1 cellular context compared by ENCODE assay signal in genomic region chr17:45147581-45148182, GRCh38.
TF ChIP-seq lines count a peak whose summit lies in the region.

No MANE protein-coding gene starts in this region.

TF ChIP-seq in K562, 482 proteins besides CTCF, POLR2A, EP300 and RAD21 (continued from another document and continues in another):
- TF ChIP-seq, protein P1, sequence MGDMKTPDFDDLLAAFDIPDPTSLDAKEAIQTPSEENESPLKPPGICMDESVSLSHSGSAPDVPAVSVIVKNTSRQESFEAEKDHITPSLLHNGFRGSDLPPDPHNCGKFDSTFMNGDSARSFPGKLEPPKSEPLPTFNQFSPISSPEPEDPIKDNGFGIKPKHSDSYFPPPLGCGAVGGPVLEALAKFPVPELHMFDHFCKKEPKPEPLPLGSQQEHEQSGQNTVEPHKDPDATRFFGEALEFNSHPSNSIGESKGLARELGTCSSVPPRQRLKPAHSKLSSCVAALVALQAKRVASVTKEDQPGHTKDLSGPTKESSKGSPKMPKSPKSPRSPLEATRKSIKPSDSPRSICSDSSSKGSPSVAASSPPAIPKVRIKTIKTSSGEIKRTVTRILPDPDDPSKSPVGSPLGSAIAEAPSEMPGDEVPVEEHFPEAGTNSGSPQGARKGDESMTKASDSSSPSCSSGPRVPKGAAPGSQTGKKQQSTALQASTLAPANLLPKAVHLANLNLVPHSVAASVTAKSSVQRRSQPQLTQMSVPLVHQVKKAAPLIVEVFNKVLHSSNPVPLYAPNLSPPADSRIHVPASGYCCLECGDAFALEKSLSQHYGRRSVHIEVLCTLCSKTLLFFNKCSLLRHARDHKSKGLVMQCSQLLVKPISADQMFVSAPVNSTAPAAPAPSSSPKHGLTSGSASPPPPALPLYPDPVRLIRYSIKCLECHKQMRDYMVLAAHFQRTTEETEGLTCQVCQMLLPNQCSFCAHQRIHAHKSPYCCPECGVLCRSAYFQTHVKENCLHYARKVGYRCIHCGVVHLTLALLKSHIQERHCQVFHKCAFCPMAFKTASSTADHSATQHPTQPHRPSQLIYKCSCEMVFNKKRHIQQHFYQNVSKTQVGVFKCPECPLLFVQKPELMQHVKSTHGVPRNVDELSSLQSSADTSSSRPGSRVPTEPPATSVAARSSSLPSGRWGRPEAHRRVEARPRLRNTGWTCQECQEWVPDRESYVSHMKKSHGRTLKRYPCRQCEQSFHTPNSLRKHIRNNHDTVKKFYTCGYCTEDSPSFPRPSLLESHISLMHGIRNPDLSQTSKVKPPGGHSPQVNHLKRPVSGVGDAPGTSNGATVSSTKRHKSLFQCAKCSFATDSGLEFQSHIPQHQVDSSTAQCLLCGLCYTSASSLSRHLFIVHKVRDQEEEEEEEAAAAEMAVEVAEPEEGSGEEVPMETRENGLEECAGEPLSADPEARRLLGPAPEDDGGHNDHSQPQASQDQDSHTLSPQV (IDR thresholded peaks at IDR 0.05) = no peak
- TF ChIP-seq HDAC6 (IDR thresholded peaks at IDR 0.05; ENCODE audit: low read depth, low read length) (no peak), PHTF2 (CRISPR knock-in tag; IDR thresholded peaks at IDR 0.05) (no peak), ZNF740 (CRISPR knock-in tag; IDR thresholded peaks at IDR 0.05) (0 out of 2 replicates have a peak, but pooled peaks have one; percentile 29), ZNF740 (tag; IDR thresholded peaks at IDR 0.05) (no peak), NR2C2 (CRISPR knock-in tag; IDR thresholded peaks at IDR 0.05) (no peak), NR2C2 (tag; IDR thresholded peaks at IDR 0.05) (peak; percentile 68; the same call in 1 of the 2 replicates), ELK1 (CRISPR knock-in tag; IDR thresholded peaks at IDR 0.05) (no peak), E2F3 (CRISPR knock-in tag; IDR thresholded peaks at IDR 0.05) (no peak), ZBTB43 (CRISPR knock-in tag; IDR thresholded peaks at IDR 0.05) (no peak), HEY1 (CRISPR knock-in tag; IDR thresholded peaks at IDR 0.05; ENCODE audit: borderline replicate concordance) (no peak), RAD51 (IDR thresholded peaks at IDR 0.05; ENCODE audit: borderline replicate concordance, low read depth) (peak; percentile 52; the same call in 1 of the 2 replicates), OTX1 (CRISPR knock-in tag; IDR thresholded peaks at IDR 0.05) (peak; percentile 72), GTF2F1 (IDR thresholded peaks at IDR 0.05; ENCODE audit: low read depth, low read length) (peak; percentile 52; the same call in 1 of the 2 replicates), ZNF408 (CRISPR knock-in tag; IDR thresholded peaks at IDR 0.05; ENCODE audit: low read depth) (no peak), RHOXF2B (CRISPR knock-in tag; conservative IDR thresholded peaks at IDR 0.05) (peak; percentile 66; the same call in 1 of the 2 replicates), TRIM25 (IDR thresholded peaks at IDR 0.05; ENCODE audit: borderline replicate concordance) (no peak), RNF2 (IDR thresholded peaks at IDR 0.05) (peak; percentile 69), RNF219 (CRISPR knock-in tag; IDR thresholded peaks at IDR 0.05) (no peak), TEAD2 (tag; IDR thresholded peaks at IDR 0.05) (no peak), ZNF445 (CRISPR knock-in tag; IDR thresholded peaks at IDR 0.05; ENCODE audit: low read depth) (no peak; the same call in 1 of the 2 replicates), CBX5 (IDR thresholded peaks at IDR 0.05; ENCODE audit: borderline replicate concordance, low read depth) (0 out of 2 replicates have a peak, but pooled peaks have one; percentile 10), ZNF347 (CRISPR knock-in tag; IDR thresholded peaks at IDR 0.05; ENCODE audit: low read depth) (0 out of 2 replicates have a peak, but pooled peaks have one; percentile 27), ATF1 (CRISPR knock-in tag; IDR thresholded peaks at IDR 0.05) (no peak), ATF1 (tag; IDR thresholded peaks at IDR 0.05) (no peak; the same call in 1 of the 2 replicates), ZNF609 (CRISPR knock-in tag; IDR thresholded peaks at IDR 0.05; ENCODE audit: borderline replicate concordance) (no peak), NONO (IDR thresholded peaks at IDR 0.05; ENCODE audit: low read depth in 2 of 2, low read length in 1 of 2) (peak in 1 of 2 experiments; percentile 98; a peak in 2 of 4 replicates), FOXK1 (CRISPR knock-in tag; IDR thresholded peaks at IDR 0.05; ENCODE audit: borderline replicate concordance) (no peak), SRSF7 (optimal IDR thresholded peaks at IDR 0.05; ENCODE audit: low read depth, low read length) (no peak), MEF2A (IDR thresholded peaks at IDR 0.05; ENCODE audit: control insufficient read depth, low read depth, low read length) (0 out of 2 replicates have a peak, but pooled peaks have one; percentile 30)
- TF ChIP-seq, protein P2, sequence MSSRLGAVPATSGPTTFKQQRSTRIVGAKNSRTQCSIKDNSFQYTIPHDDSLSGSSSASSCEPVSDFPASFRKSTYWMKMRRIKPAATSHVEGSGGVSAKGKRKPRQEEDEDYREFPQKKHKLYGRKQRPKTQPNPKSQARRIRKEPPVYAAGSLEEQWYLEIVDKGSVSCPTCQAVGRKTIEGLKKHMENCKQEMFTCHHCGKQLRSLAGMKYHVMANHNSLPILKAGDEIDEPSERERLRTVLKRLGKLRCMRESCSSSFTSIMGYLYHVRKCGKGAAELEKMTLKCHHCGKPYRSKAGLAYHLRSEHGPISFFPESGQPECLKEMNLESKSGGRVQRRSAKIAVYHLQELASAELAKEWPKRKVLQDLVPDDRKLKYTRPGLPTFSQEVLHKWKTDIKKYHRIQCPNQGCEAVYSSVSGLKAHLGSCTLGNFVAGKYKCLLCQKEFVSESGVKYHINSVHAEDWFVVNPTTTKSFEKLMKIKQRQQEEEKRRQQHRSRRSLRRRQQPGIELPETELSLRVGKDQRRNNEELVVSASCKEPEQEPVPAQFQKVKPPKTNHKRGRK (tag; IDR thresholded peaks at IDR 0.05) = no peak
- TF ChIP-seq, protein P3, sequence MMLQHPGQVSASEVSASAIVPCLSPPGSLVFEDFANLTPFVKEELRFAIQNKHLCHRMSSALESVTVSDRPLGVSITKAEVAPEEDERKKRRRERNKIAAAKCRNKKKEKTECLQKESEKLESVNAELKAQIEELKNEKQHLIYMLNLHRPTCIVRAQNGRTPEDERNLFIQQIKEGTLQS (IDR thresholded peaks at IDR 0.05) = peak; percentile 68; the same call in 1 of the 2 replicates
- TF ChIP-seq, protein P3 (CRISPR knock-in tag; conservative IDR thresholded peaks at IDR 0.05) = no peak
